Comparison of ENCODE assay signal across 8 cellular contexts in the genomic region with DNA sequence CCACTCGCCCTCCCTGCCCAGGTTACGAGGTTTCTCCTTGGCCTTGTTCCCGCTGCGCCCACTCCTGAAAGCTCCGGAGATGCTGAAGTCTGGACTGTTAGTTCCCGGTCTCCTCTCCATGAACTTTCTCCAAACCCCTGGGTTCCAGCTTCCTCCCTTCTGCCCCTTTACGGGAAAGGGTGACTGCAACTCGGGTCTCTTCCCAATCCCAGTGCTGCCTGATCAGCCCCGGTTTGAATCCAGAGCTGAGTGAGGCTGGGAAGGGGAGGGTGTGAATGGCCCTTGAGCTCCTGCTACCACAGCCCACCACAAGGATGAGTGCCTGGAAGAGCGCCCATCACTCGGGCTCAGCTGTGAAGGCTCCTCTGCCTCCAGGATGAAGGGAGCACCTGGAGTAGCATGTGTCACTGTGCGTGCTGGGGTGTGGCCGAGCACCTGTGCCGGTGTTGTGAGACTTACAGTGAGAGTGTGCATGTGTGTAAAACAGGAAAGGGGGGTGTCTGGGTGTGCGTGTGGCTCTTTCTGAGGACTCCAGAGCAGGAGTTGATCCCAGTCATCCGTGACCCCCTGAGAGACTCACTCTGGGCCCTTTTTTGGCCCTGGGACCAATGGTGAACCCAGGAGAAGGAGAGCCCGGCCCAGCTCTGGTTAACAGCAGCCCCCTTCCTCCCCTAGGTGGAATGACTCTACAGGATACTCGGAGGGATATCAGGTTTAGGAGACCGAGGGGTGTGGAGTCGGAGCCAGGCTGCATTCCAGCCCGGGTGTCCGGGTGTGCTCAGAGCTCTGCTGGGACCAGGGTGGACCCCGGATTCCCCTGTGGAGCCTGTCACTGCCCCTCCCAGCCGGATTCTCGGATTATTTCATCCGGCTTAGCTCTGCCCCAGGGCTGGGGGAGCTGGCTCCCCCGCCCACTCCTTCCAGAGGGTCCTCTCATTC. TPM values are rescaled to one million over a fixed set of nuclear protein-coding genes. Genes with fewer than 3 reads are reported as not detected.
DNase-seq lines count a peak whose midpoint lies in the region; ATAC-seq and TF ChIP-seq lines count a peak whose summit lies in the region.

No MANE protein-coding gene starts in this region.

- H3K9me3 ChIP-seq in right cardiac atrium (ENCODE audit: control insufficient read depth, low read length): no peaks in the 10 kb centered on the region
- no peaks in the 10 kb centered on the region for H3K9me3 ChIP-seq in testis

- 38% methylated on average over 27 of the region's 27 CpGs for WGBS in right cardiac atrium
- WGBS in testis, 2 donors: 35 to 41% methylated on average over 24 to 27 of the region's 27 CpGs

- H3K4me1 ChIP-seq in right cardiac atrium (ENCODE audit: control insufficient read depth, insufficient read depth, low read length) (peaks cover 2% of the 10 kb centered on the region), testis (peaks cover 9% of the 10 kb centered on the region)

- H3K27me3 ChIP-seq in right cardiac atrium (ENCODE audit: control insufficient read depth, insufficient read depth) (no peaks in the 10 kb centered on the region), testis (no peaks in the 10 kb centered on the region)

- H3K36me3 Mint-ChIP-seq in stimulated activated effector memory CD8-positive, alpha-beta T cell treated with anti-CD3 and anti-CD28 coated beads, Interleukin-12 subunit alpha, Interleukin-12 subunit beta, amount 100 ng/mL, for 72 hours: no peaks in the 10 kb centered on the region

- ATAC-seq in right cardiac atrium: no peak
- no peak for ATAC-seq in stimulated activated effector memory CD8-positive, alpha-beta T cell treated with anti-CD3 and anti-CD28 coated beads, Interleukin-12 subunit alpha, Interleukin-12 subunit beta, amount 100 ng/mL, for 72 hours
- no peak for ATAC-seq in GM19452 (IDR thresholded peaks at IDR 0.05; ENCODE audit: unreplicated experiment)

- DNase-seq in NCI-H82 (lab: John Stamatoyannopoulos, UW) (peak; percentile 44), NCI-H82 treated with DMSO at 0.1 percent for 48 hours (lab: John Stamatoyannopoulos, UW; ENCODE audit: unreplicated experiment) (no peak), SW480 (ENCODE audit: low spot score) (peak; percentile 38), right cardiac atrium (peak in 2 of 3 donors; percentile 55 to 70), testis (no peak)
- no peak for DNase-seq in stimulated activated effector memory CD8-positive, alpha-beta T cell treated with anti-CD3 and anti-CD28 coated beads, Interleukin-12 subunit alpha, Interleukin-12 subunit beta, amount 100 ng/mL, for 72 hours (ENCODE audit: low spot score in 2 of 2)
- no peak for DNase-seq in activated CD4-positive, alpha-beta T cell treated with anti-CD3 and anti-CD28 coated beads for 4 hours

- H3K9me3 Mint-ChIP-seq in stimulated activated effector memory CD8-positive, alpha-beta T cell treated with anti-CD3 and anti-CD28 coated beads, Interleukin-12 subunit alpha, Interleukin-12 subunit beta, amount 100 ng/mL, for 72 hours: no peaks in the 10 kb centered on the region

- H3K27ac Mint-ChIP-seq in stimulated activated effector memory CD8-positive, alpha-beta T cell treated with anti-CD3 and anti-CD28 coated beads, Interleukin-12 subunit alpha, Interleukin-12 subunit beta, amount 100 ng/mL, for 72 hours: no peak overlapping the region

- no peak for TF ChIP-seq POLR2A in testis (IDR thresholded peaks at IDR 0.05)

- intact Hi-C loops in right cardiac atrium (cut with DNase I) (no loop called here), testis (cut with DNase I; ENCODE audit: low total_unique reads) (no loop called here)

- H3K4me3 ChIP-seq in right cardiac atrium (ENCODE audit: low read length) (peak overlapping the region; percentile 87), testis (peak overlapping the region in 1 of 2 donors; percentile 52)

- peak overlapping the region; percentile 72 for H3K4me3 Mint-ChIP-seq in stimulated activated effector memory CD8-positive, alpha-beta T cell treated with anti-CD3 and anti-CD28 coated beads, Interleukin-12 subunit alpha, Interleukin-12 subunit beta, amount 100 ng/mL, for 72 hours

- TF ChIP-seq CTCF in testis (IDR thresholded peaks at IDR 0.05): no peak

- no peaks in the 10 kb centered on the region for H3K36me3 ChIP-seq in testis (ENCODE audit: low read depth, missing control alignments)

- H3K4me1 Mint-ChIP-seq in stimulated activated effector memory CD8-positive, alpha-beta T cell treated with anti-CD3 and anti-CD28 coated beads, Interleukin-12 subunit alpha, Interleukin-12 subunit beta, amount 100 ng/mL, for 72 hours: no peaks in the 10 kb centered on the region

- H3K27ac ChIP-seq in right cardiac atrium (ENCODE audit: low read length): peak overlapping the region; percentile 30
- H3K27ac ChIP-seq in testis: no peak overlapping the region

RNA-seq across cellular contexts. Expression of a gene that starts 1.1 kb away (rescaled TPM):
- total RNA-seq in right cardiac atrium (10 to 100 TPM; 10.4 to 15.6 (median 11.6) TPM), testis (1 to 10 TPM; 2.4 to 3.3 TPM)
- polyA plus RNA-seq in right cardiac atrium (6.6 TPM), testis (ENCODE audit: insufficient read depth, low read depth, low replicate concordance) (2.9 TPM)

Comparison
In these comparisons a context has a peak if more than half of its experiments do, and no peak if none do; other contexts are left out.
1. DNase-seq: peak in NCI-H82 (single experiment), SW480 (single experiment) and right cardiac atrium (2 of 3); none in NCI-H82 treated with DMSO at 0.1 percent for 48 hours (single experiment), stimulated activated effector memory CD8-positive, alpha-beta T cell treated with anti-CD3 and anti-CD28 coated beads, Interleukin-12 subunit alpha, Interleukin-12 subunit beta, amount 100 ng/mL, for 72 hours (0 of 2), testis (single experiment) and activated CD4-positive, alpha-beta T cell treated with anti-CD3 and anti-CD28 coated beads for 4 hours (0 of 2).